ENCODE assay signal across 7 cellular contexts in the genomic region with DNA sequence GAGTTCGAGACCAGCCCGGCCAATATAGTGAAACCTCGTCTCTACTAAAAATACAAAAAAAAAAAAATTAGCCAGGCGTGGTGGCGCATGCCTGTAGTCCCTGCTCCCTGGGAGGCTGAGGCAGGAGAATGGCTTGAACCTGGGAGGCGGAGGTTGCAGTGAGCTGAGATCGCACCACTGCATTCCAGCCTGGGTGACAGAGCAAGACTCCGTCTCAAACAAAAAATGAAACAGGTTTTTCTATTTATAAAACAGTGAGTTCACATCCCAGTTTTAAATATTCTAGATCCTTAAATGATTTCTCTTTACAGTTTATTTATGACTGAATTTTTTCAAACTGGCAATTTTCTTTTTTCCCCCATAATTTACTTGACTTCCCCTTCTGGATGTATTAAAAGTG. TPM values are rescaled to one million over a fixed set of nuclear protein-coding genes. Genes with fewer than 3 reads are reported as not detected.
A peak's percentile ranks its signal among the peaks of the same experiment; 100 is the strongest.
DNase-seq lines count a peak whose midpoint lies in the region; ATAC-seq, FAIRE-seq and TF ChIP-seq lines count a peak whose summit lies in the region.
"Not testable (repeated sequence)": the region's sequence is repeated elsewhere in the genome, so short reads cannot be mapped to it uniquely, and the experiment has no call there.

No MANE protein-coding gene starts in this region.

- H3K9ac ChIP-seq in PC-3 (ENCODE audit: low read length); GM12878 (ENCODE audit: control insufficient read depth, insufficient read depth, low read length); HepG2 (ENCODE audit: insufficient read depth, low read depth, low read length): not testable (repeated sequence)
- H3K9ac ChIP-seq in skeletal muscle tissue (ENCODE audit: low read depth in 1 of 3, low read length in 3 of 3): peak overlapping the region in 2 of 3 donors; percentile 20 to 38

- not testable (repeated sequence) for H3K27ac Mint-ChIP-seq in activated CD8-positive, alpha-beta T cell treated with anti-CD3 and anti-CD28 coated beads, Interleukin-2, amount 10 ng/mL, durations not matched to agents 7 days and 5 days

- H3K4me1 ChIP-seq in DOHH2 (ENCODE audit: control insufficient read depth, low read length) (peaks cover 75% of the 10 kb centered on the region), PC-3 (ENCODE audit: insufficient read depth, low read length) (peaks cover 15% of the 10 kb centered on the region), HepG2 (ENCODE audit: insufficient read depth, low read length) (peaks cover 52% of the 10 kb centered on the region), skeletal muscle tissue (ENCODE audit: control insufficient read depth in 3 of 3, insufficient read depth in 3 of 3, low read length in 3 of 3) (peaks cover 6 to 12% (median 12%) of the 10 kb centered on the region in 3 donors)
- H3K4me1 ChIP-seq in GM12878 (ENCODE audit: control insufficient read depth, insufficient read depth, low read length): not testable (repeated sequence)

- not testable (repeated sequence) for H3K36me3 ChIP-seq in DOHH2 (ENCODE audit: control insufficient read depth, low read length); PC-3 (ENCODE audit: low read depth, low read length); GM12878 (ENCODE audit: control insufficient read depth in 2 of 2, insufficient read depth in 2 of 2, low read length in 1 of 2); HepG2 (replicated peaks in 1 of 2; ENCODE audit: control insufficient read depth in 1 of 2, insufficient read depth in 2 of 2, low read length in 2 of 2); skeletal muscle tissue (ENCODE audit: control insufficient read depth in 3 of 3, insufficient read depth in 3 of 3, low read length in 3 of 3)

- H3K27me3 Mint-ChIP-seq in activated CD8-positive, alpha-beta T cell treated with anti-CD3 and anti-CD28 coated beads, Interleukin-2, amount 10 ng/mL, durations not matched to agents 7 days and 5 days (ENCODE audit: low read depth): not testable (repeated sequence)

- not testable (repeated sequence) for H3K27me3 ChIP-seq in DOHH2 (ENCODE audit: control insufficient read depth, low read length); HL-60 (ENCODE audit: insufficient read depth, poor library complexity, severe bottlenecking); PC-3 (ENCODE audit: low read length); GM12878 (replicated peaks in 1 of 2; ENCODE audit: control insufficient read depth in 2 of 2, insufficient read depth in 2 of 2, low read length in 1 of 2); HepG2 (ENCODE audit: control insufficient read depth in 1 of 2, insufficient read depth in 2 of 2, low read length in 2 of 2); skeletal muscle tissue (ENCODE audit: control insufficient read depth in 3 of 3, insufficient read depth in 3 of 3, low read length in 3 of 3)

- TF ChIP-seq POLR2A in GM12878 (IDR thresholded peaks at IDR 0.05; ENCODE audit: low read depth, low read length); HepG2 (IDR thresholded peaks at IDR 0.05; ENCODE audit: insufficient read depth in 1 of 2, low read depth in 2 of 2, low read length in 2 of 2): not testable (repeated sequence)

- 13% methylated on average over 8 of the region's 8 CpGs for WGBS in GM12878 (ENCODE audit: insufficient coverage, insufficient replicate concordance, low lambda C conversion rate, missing lambda C conversion rate)
- 64% methylated on average over 8 of the region's 8 CpGs for WGBS in HepG2 (ENCODE audit: low lambda C conversion rate)

- RAD21 ChIA-PET in GM12878 (lab: Charles Lee; ENCODE audit: unreplicated experiment): not testable (repeated sequence)

- ATAC-seq in PC-3; activated CD8-positive, alpha-beta T cell treated with anti-CD3 and anti-CD28 coated beads, Interleukin-2, amount 10 ng/mL, durations not matched to agents 7 days and 5 days; GM12878; HepG2: not testable (repeated sequence)

- not testable (repeated sequence) for H3K9me2 ChIP-seq in DOHH2 (replicated peaks; ENCODE audit: control insufficient read depth, low read length); PC-3 (replicated peaks; ENCODE audit: low read length)

- in situ Hi-C loops in GM12878 (cut with MboI); HepG2 (cut with HindIII; ENCODE audit: extremely low pct_ligation_motif_present, low pct_unique_long_range_greater_than_20kb): not testable (repeated sequence)

- peaks cover 10% of the 10 kb centered on the region for H3K36me3 Mint-ChIP-seq in activated CD8-positive, alpha-beta T cell treated with anti-CD3 and anti-CD28 coated beads, Interleukin-2, amount 10 ng/mL, durations not matched to agents 7 days and 5 days (ENCODE audit: low read depth)

- POLR2A ChIA-PET in PC-3 (lab: Charles Lee; ENCODE audit: unreplicated experiment): not testable (repeated sequence)
- POLR2A ChIA-PET in activated CD8-positive, alpha-beta T cell treated with anti-CD3 and anti-CD28 coated beads, Interleukin-2, amount 10 ng/mL, durations not matched to agents 7 days and 5 days (lab: Charles Lee): interaction anchor here (1.7 to 1.9 kb wide), 4 partner anchors 13 to 87 kb away, joined by 5 to 10 read pairs (median 6); a partner anchor contains a TSS
- POLR2A ChIA-PET in GM12878 (lab: Charles Lee): interaction anchor here (0.7 kb wide), 1 partner anchor 22 kb away, joined by 3 read pairs; no protein-coding TSS in a partner anchor
- POLR2A ChIA-PET in HepG2 (lab: Yijun Ruan, JAX): interaction anchor here (0.6 to 4.2 kb wide), 6 partner anchors 10 to 20 kb away, joined by 3 to 58 read pairs (median 4); a partner anchor contains a TSS

- not testable (repeated sequence) for H2AFZ ChIP-seq in PC-3 (ENCODE audit: low read length); GM12878 (ENCODE audit: control insufficient read depth, low read depth, low read length); HepG2 (ENCODE audit: low read length)

- not testable (repeated sequence) for TF ChIP-seq CTCF in DOHH2 (IDR thresholded peaks at IDR 0.05; ENCODE audit: low read depth, low read length, poor library complexity, severe bottlenecking); HL-60 (IDR thresholded peaks at IDR 0.05; ENCODE audit: insufficient read depth, low read length); PC-3 (conservative IDR thresholded peaks at IDR 0.05; ENCODE audit: low read depth, low read length); GM12878 (IDR thresholded peaks at IDR 0.05 in 2 of 3, conservative IDR thresholded peaks at IDR 0.05 in 1 of 3; ENCODE audit: control insufficient read depth in 2 of 3, extremely low read depth in 1 of 3, insufficient read depth in 1 of 3, low read depth in 3 of 3, low read length in 3 of 3); HepG2 (CRISPR knock-in tag; IDR thresholded peaks at IDR 0.05)

- not testable (repeated sequence) for FAIRE-seq in GM12878 (lab: Jason Lieb, UNC); HepG2 (lab: Jason Lieb, UNC)

- H3K9me3 Mint-ChIP-seq in activated CD8-positive, alpha-beta T cell treated with anti-CD3 and anti-CD28 coated beads, Interleukin-2, amount 10 ng/mL, durations not matched to agents 7 days and 5 days (ENCODE audit: insufficient read depth): not testable (repeated sequence)

- not testable (repeated sequence) for H3K4me3 Mint-ChIP-seq in activated CD8-positive, alpha-beta T cell treated with anti-CD3 and anti-CD28 coated beads, Interleukin-2, amount 10 ng/mL, durations not matched to agents 7 days and 5 days

- peaks cover 69% of the 10 kb centered on the region for H3K4me1 Mint-ChIP-seq in activated CD8-positive, alpha-beta T cell treated with anti-CD3 and anti-CD28 coated beads, Interleukin-2, amount 10 ng/mL, durations not matched to agents 7 days and 5 days (ENCODE audit: low read depth)

- CTCF ChIA-PET in PC-3 (lab: Charles Lee); GM12878 (lab: Yijun Ruan, JAX); HepG2 (lab: Yijun Ruan, JAX; ENCODE audit: low intra/inter-chr PET ratio, low total read pairs): not testable (repeated sequence)
- CTCF ChIA-PET in activated CD8-positive, alpha-beta T cell treated with anti-CD3 and anti-CD28 coated beads, Interleukin-2, amount 10 ng/mL, durations not matched to agents 7 days and 5 days (lab: Charles Lee): interaction anchor here (1.0 to 2.7 kb wide), 3 partner anchors 16 to 88 kb away, joined by 3 to 10 read pairs (median 5); no protein-coding TSS in a partner anchor

- intact Hi-C loops in PC-3 (cut with micrococcal nuclease); GM12878 (cut with micrococcal nuclease; ENCODE audit: unreplicated experiment): not testable (repeated sequence)
- intact Hi-C loops in HepG2 (cut with micrococcal nuclease; ENCODE audit: unreplicated experiment): loop anchor here (1.0 kb wide), 1 partner anchor 20 kb away; a partner anchor contains a TSS

- SMC1A ChIA-PET in GM12878 (lab: Charles Lee; ENCODE audit: uncharacterized antibody, unreplicated experiment): interaction anchor here (0.9 to 1.0 kb wide), 2 partner anchors 12 to 22 kb away, joined by 3 to 4 read pairs; no protein-coding TSS in a partner anchor

- TF ChIP-seq EP300 in GM12878 (IDR thresholded peaks at IDR 0.05; ENCODE audit: borderline replicate concordance in 1 of 2, control insufficient read depth in 1 of 2, low read depth in 2 of 2, low read length in 2 of 2); HepG2 (IDR thresholded peaks at IDR 0.05; ENCODE audit: low read depth in 2 of 2, low read length in 2 of 2); HepG2 (CRISPR knock-in tag; IDR thresholded peaks at IDR 0.05; ENCODE audit: borderline replicate concordance): not testable (repeated sequence)

- DNase-seq in HL-60 (ENCODE audit: low read depth in 1 of 2, low spot score in 1 of 2); PC-3; GM12878 (ENCODE audit: low read depth, low spot score); HepG2 (ENCODE audit: low spot score): not testable (repeated sequence)
- peak; percentile 10 for DNase-seq in activated CD8-positive, alpha-beta T cell treated with anti-CD3 and anti-CD28 coated beads, Interleukin-2, amount 10 ng/mL, durations not matched to agents 7 days and 5 days

- peaks cover 33% of the 10 kb centered on the region for H3F3A ChIP-seq in DOHH2 (ENCODE audit: control insufficient read depth, insufficient read depth)
- not testable (repeated sequence) for H3F3A ChIP-seq in PC-3 (ENCODE audit: low read length, unreplicated experiment)

- not testable (repeated sequence) for TF ChIP-seq RAD21 in GM12878 (IDR thresholded peaks at IDR 0.05; ENCODE audit: insufficient read depth, low read depth, low read length); HepG2 (CRISPR knock-in tag; IDR thresholded peaks at IDR 0.05)

- H3K9me3 ChIP-seq in DOHH2 (ENCODE audit: control insufficient read depth, insufficient read depth, low read length); PC-3 (ENCODE audit: low read length); GM12878 (replicated peaks; ENCODE audit: control insufficient read depth, insufficient read depth, low read length); HepG2 (ENCODE audit: low read length); skeletal muscle tissue (ENCODE audit: control insufficient read depth in 3 of 3, low read length in 3 of 3): not testable (repeated sequence)

- peak overlapping the region; percentile 54 for H3K4me3 ChIP-seq in DOHH2 (ENCODE audit: low read length)
- H3K4me3 ChIP-seq in HL-60 (replicated peaks; ENCODE audit: insufficient read depth, low read length); PC-3 (ENCODE audit: low read length); GM12878; HepG2 (replicated peaks in 1 of 3; ENCODE audit: insufficient read depth in 1 of 3, low read depth in 2 of 3, low read length in 3 of 3); skeletal muscle tissue (ENCODE audit: low read length in 3 of 3): not testable (repeated sequence)

- H4K20me1 ChIP-seq in DOHH2 (ENCODE audit: control insufficient read depth, insufficient read depth, low read depth, low read length); PC-3 (ENCODE audit: low read length); GM12878 (ENCODE audit: control insufficient read depth, insufficient read depth); HepG2 (ENCODE audit: insufficient read depth, low read length): not testable (repeated sequence)

- BruUV-seq in PC-3 (replicated peaks; lab: Mats Ljungman, UMichigan); GM12878 (replicated peaks; lab: Mats Ljungman, UMichigan); HepG2 (replicated peaks; lab: Mats Ljungman, UMichigan): not testable (repeated sequence)

- H3K27ac ChIP-seq in DOHH2 (ENCODE audit: low read depth, low read length) (peak overlapping the region; percentile 92), HL-60 (replicated peaks) (peak overlapping the region; percentile 17), skeletal muscle tissue (ENCODE audit: low read depth, low read length) (peak overlapping the region; percentile 56)
- H3K27ac ChIP-seq in PC-3 (ENCODE audit: low read length); GM12878 (ENCODE audit: control insufficient read depth, insufficient read depth); HepG2 (ENCODE audit: extremely low read length, insufficient read depth, low read length): not testable (repeated sequence)

- H3K4me2 ChIP-seq in DOHH2 (ENCODE audit: low read length) (peak overlapping the region; percentile 70), PC-3 (ENCODE audit: low read length) (peak overlapping the region; percentile 57; the same call in 1 of the 2 replicates), GM12878 (ENCODE audit: control insufficient read depth, insufficient read depth) (0 out of 2 replicates have a peak overlapping the region, but pooled peaks have one; percentile 15), HepG2 (ENCODE audit: low read depth, low read length) (0 out of 2 replicates have a peak overlapping the region, but pooled peaks have one; percentile 36)

- H3K79me2 ChIP-seq in DOHH2 (ENCODE audit: control insufficient read depth, low read length); PC-3 (ENCODE audit: low read length); GM12878 (ENCODE audit: control insufficient read depth, insufficient read depth, low read length); HepG2 (ENCODE audit: insufficient read depth, low read length): not testable (repeated sequence)

RNA-seq across cellular contexts. Expression of a gene that starts 20.1 kb away (rescaled TPM):
- total RNA-seq in PC-3 (2014; rRNA removed) (9.7 and 10.5 TPM in 2 replicates), GM12878 (2014; rRNA removed) (6.9 and 8.6 TPM in 2 replicates), GM12878 (2014; rRNA removed; fragmentation: Illumina TruSeq; extraction: Trizol) (12.7 and 13.2 TPM in 2 replicates), GM12878 (2021) (14.5 and 16.1 TPM in 2 replicates), HepG2 (2016; rRNA removed; fragmentation: Illumina TruSeq; extraction: Trizol) (20.8 and 26.6 TPM in 2 replicates), skeletal muscle tissue (14.1 TPM)
- total RNA-seq in activated CD8-positive, alpha-beta T cell treated with anti-CD3 and anti-CD28 coated beads, Interleukin-2, amount 10 ng/mL, durations not matched to agents 7 days and 5 days: 100 to 1,000 TPM; 209 to 243 TPM
- 108 TPM in 2 replicates for total RNA-seq in GM12878 (2013; cell fraction: nucleolus; rRNA removed)
- polyA plus RNA-seq in GM12878 (2011; ENCODE audit: low read depth): 2.0 TPM
- polyA plus RNA-seq in GM12878 (2011; rRNA removed) (19.6 and 24.1 TPM in 2 replicates), GM12878 (2014; fragmentation: Illumina TruSeq; extraction: Trizol) (16.4 and 23.6 TPM in 2 replicates), GM12878 (2014; fragmentation: Nextera tagmentation; extraction: Ambion mirVana) (1 to 10 TPM; 2.1 TPM), GM12878 (2014; rRNA removed) (7.2 and 8.5 TPM in 2 replicates), GM12878 (2016; fragmentation: Nextera tagmentation; extraction: Ambion mirVana) (1 to 10 TPM; 2.6 to 4.5 TPM), HepG2 (2011; rRNA removed) (39.5 and 60.4 TPM in 2 replicates)
- 11.9 and 12.1 TPM in 2 replicates for polyA plus RNA-seq in GM12878 (2011; cell fraction: cytosol; rRNA removed)
- 40.7 and 49.0 TPM in 2 replicates for polyA plus RNA-seq in GM12878 (2011; cell fraction: nucleus; rRNA removed)
- 3.5 and 7.5 TPM in 2 replicates for polyA plus RNA-seq in GM12878 (2012)
- polyA minus RNA-seq in GM12878 (2011; rRNA and poly(A)+ RNA removed): 43.5 and 50.5 TPM in 2 replicates
- 9.8 and 17.9 TPM in 2 replicates for polyA minus RNA-seq in GM12878 (2011; cell fraction: cytosol; rRNA and poly(A)+ RNA removed)
- 28.5 and 42.9 TPM in 2 replicates for polyA minus RNA-seq in GM12878 (2011; cell fraction: nucleus; rRNA and poly(A)+ RNA removed)
- 3.2 and 4.1 TPM in 2 replicates for total RNA-seq in HepG2 (2016; cell fraction: cytosol; rRNA removed; fragmentation: Illumina TruSeq; extraction: Trizol; ENCODE audit: low read depth)
- 21.0 and 28.9 TPM in 2 replicates for total RNA-seq in HepG2 (2016; cell fraction: insoluble cytoplasmic fraction; rRNA removed; fragmentation: Illumina TruSeq; extraction: Trizol)
- total RNA-seq in HepG2 (2016; cell fraction: membrane; rRNA removed; fragmentation: Illumina TruSeq; extraction: Trizol): 12.6 and 14.3 TPM in 2 replicates
- total RNA-seq in HepG2 (2016; cell fraction: nucleus; rRNA removed; fragmentation: Illumina TruSeq; extraction: Trizol): 49.5 and 63.9 TPM in 2 replicates
- polyA plus RNA-seq in HepG2 (2011; cell fraction: cytosol; rRNA removed): 23.4 and 41.7 TPM in 2 replicates
- 69.6 and 75.7 TPM in 2 replicates for polyA plus RNA-seq in HepG2 (2011; cell fraction: nucleus; rRNA removed)
- polyA plus RNA-seq in HepG2 (2012): 31.5 and 37.6 TPM in 2 replicates
- 0.43 and 0.49 TPM in 2 replicates for polyA plus RNA-seq in HepG2 (2016; cell fraction: cytosol; fragmentation: Illumina TruSeq; extraction: Trizol; ENCODE audit: low read depth)
- polyA plus RNA-seq in HepG2 (2016; cell fraction: insoluble cytoplasmic fraction; fragmentation: Illumina TruSeq; extraction: Trizol; ENCODE audit: low read depth): 21.4 and 27.3 TPM in 2 replicates
- 2.0 and 2.7 TPM in 2 replicates for polyA plus RNA-seq in HepG2 (2016; cell fraction: membrane; fragmentation: Illumina TruSeq; extraction: Trizol; ENCODE audit: low read depth)
- polyA plus RNA-seq in HepG2 (2016; cell fraction: nucleus; fragmentation: Illumina TruSeq; extraction: Trizol; ENCODE audit: insufficient read depth, low read depth): 56.1 and 68.3 TPM in 2 replicates
- 40.4 and 54.0 TPM in 2 replicates for polyA minus RNA-seq in HepG2 (2011; rRNA and poly(A)+ RNA removed; ENCODE audit: low replicate concordance)
- polyA minus RNA-seq in HepG2 (2011; cell fraction: cytosol; rRNA and poly(A)+ RNA removed): 39.9 and 41.5 TPM in 2 replicates
- polyA minus RNA-seq in HepG2 (2011; cell fraction: nucleus; rRNA and poly(A)+ RNA removed): 211 and 214 TPM in 2 replicates

Comparison
In these comparisons a context has a peak if more than half of its experiments do, and no peak if none do; other contexts are left out.
1. H3K4me2 ChIP-seq: peak in every context shown above with its lines; median percentile 70 in DOHH2; 57 in PC-3; 36 in HepG2; 15 in GM12878.